ENCODE assay signal across 8 cellular contexts in the genomic region with DNA sequence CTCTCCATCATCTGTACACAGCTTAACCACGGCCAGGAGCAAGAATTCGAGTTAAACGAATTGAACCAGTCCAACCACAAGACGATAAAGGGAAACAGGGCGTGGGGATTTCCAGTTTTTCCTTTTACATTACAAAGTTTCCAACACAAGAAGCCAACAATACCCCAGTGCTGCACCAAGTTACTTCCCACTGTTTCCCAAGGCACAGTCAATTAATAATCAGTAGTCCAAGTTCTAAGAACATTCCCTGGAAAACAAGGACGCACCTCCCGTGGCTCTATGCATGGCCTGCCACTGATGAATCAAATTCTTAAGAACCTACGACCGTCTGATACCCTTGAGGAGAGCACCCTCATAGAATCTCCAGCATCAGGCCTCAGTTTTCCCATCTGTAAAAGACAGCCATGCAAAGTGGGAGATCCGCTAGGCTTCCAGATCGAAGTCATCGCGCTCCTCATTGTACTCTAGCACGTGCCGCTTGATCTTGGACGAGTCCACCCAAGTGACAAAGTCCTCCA. TPM values are rescaled to one million over a fixed set of nuclear protein-coding genes. Genes with fewer than 3 reads are reported as not detected.
DNase-seq lines count a peak whose midpoint lies in the region; ATAC-seq and TF ChIP-seq lines count a peak whose summit lies in the region.

No MANE protein-coding gene starts in this region.

- H3K4me2 ChIP-seq in MM.1S (ENCODE audit: low read depth, low read length) = peak overlapping the region; percentile 77

- H3K4me3 ChIP-seq in MM.1S (ENCODE audit: low read length) = peak overlapping the region; percentile 94

- peaks cover 29% of the 10 kb centered on the region for H3K79me2 ChIP-seq in MM.1S (ENCODE audit: low read length)

- peak overlapping the region; percentile 63 for H2AFZ ChIP-seq in MM.1S (ENCODE audit: low read length)

- peaks cover 12% of the 10 kb centered on the region for H3K36me3 Mint-ChIP-seq in natural killer cell treated with Interleukin-12 subunit alpha and Interleukin-12 subunit beta and Interleukin-15 and Interleukin-18, amount 100 ng/mL, for 72 hours

- peaks cover 9% of the 10 kb centered on the region; the same call in 1 of the 2 replicates for H3F3A ChIP-seq in MM.1S (ENCODE audit: insufficient read depth, low read length)

- peaks cover 29 to 31% of the 10 kb centered on the region in 2 donors for H3K4me1 Mint-ChIP-seq in natural killer cell treated with Interleukin-12 subunit alpha and Interleukin-12 subunit beta and Interleukin-15 and Interleukin-18, amount 100 ng/mL, for 72 hours (ENCODE audit: low read depth in 2 of 2)

- H3K9me3 ChIP-seq in MM.1S (replicated peaks; ENCODE audit: insufficient read depth, low read length) = no peaks in the 10 kb centered on the region

- peak overlapping the region; percentile 86 for H3K9ac ChIP-seq in MM.1S (ENCODE audit: low read length)

- DNase-seq in MM.1S = no peak
- peak; percentile 56 for DNase-seq in dermis blood vessel endothelial cell
- DNase-seq in natural killer cell treated with Interleukin-12 subunit alpha and Interleukin-12 subunit beta and Interleukin-15 and Interleukin-18, amount 100 ng/mL, for 72 hours (ENCODE audit: low spot score) = no peak
- DNase-seq in ureter (ENCODE audit: low spot score) = no peak
- DNase-seq in SW480 (ENCODE audit: low spot score) = no peak
- DNase-seq in NCI-H2029 (lab: John Stamatoyannopoulos, UW) = no peak

- peak overlapping the region; percentile 88 to 91 for H3K27ac Mint-ChIP-seq in natural killer cell treated with Interleukin-12 subunit alpha and Interleukin-12 subunit beta and Interleukin-15 and Interleukin-18, amount 100 ng/mL, for 72 hours

- TF ChIP-seq CTCF in C4-2B (conservative IDR thresholded peaks at IDR 0.05) (no peak), MM.1S (IDR thresholded peaks at IDR 0.05; ENCODE audit: low read length) (no peak)

- H3K36me3 ChIP-seq in MM.1S (replicated peaks; ENCODE audit: insufficient read depth, low read length) = no peaks in the 10 kb centered on the region

- peak overlapping the region; percentile 99 for H3K27ac ChIP-seq in C4-2B
- H3K27ac ChIP-seq in MM.1S (ENCODE audit: low read length) = peak overlapping the region; percentile 69; the same call in 1 of the 2 replicates

- H3K4me1 ChIP-seq in MM.1S (ENCODE audit: low read length) = no peaks in the 10 kb centered on the region

- H3K9me3 Mint-ChIP-seq in natural killer cell treated with Interleukin-12 subunit alpha and Interleukin-12 subunit beta and Interleukin-15 and Interleukin-18, amount 100 ng/mL, for 72 hours = no peaks in the 10 kb centered on the region

- peaks cover 2% of the 10 kb centered on the region; the same call in 1 of the 2 replicates for H3K27me3 ChIP-seq in MM.1S (replicated peaks; ENCODE audit: insufficient read depth, low read length)

- peak overlapping the region; percentile 97 for H3K4me3 Mint-ChIP-seq in natural killer cell treated with Interleukin-12 subunit alpha and Interleukin-12 subunit beta and Interleukin-15 and Interleukin-18, amount 100 ng/mL, for 72 hours

- H4K20me1 ChIP-seq in MM.1S (ENCODE audit: insufficient read depth, low read length) = no peaks in the 10 kb centered on the region

- H3K9me2 ChIP-seq in MM.1S (replicated peaks; ENCODE audit: insufficient read depth, low read length) = no peaks in the 10 kb centered on the region

- ATAC-seq in natural killer cell treated with Interleukin-12 subunit alpha and Interleukin-12 subunit beta and Interleukin-15 and Interleukin-18, amount 100 ng/mL, for 72 hours = no peak
- no peak for ATAC-seq in HG03565 (IDR thresholded peaks at IDR 0.05; ENCODE audit: unreplicated experiment)

- no peaks in the 10 kb centered on the region for H3K27me3 Mint-ChIP-seq in natural killer cell treated with Interleukin-12 subunit alpha and Interleukin-12 subunit beta and Interleukin-15 and Interleukin-18, amount 100 ng/mL, for 72 hours

RNA-seq across cellular contexts. Expression of gene IMP3, which starts 0.8 kb away (rescaled TPM):
- total RNA-seq in dermis blood vessel endothelial cell (81.7 and 138 TPM in 2 replicates), ureter (63.9 TPM)
- total RNA-seq in natural killer cell treated with Interleukin-12 subunit alpha and Interleukin-12 subunit beta and Interleukin-15 and Interleukin-18, amount 100 ng/mL, for 72 hours = 100 to 1,000 TPM in 1 of 2 donors, 10 to 100 TPM in 1; 76.2 to 111 TPM

RNA-seq across cellular contexts. Expression of gene SNX33, which starts 8.5 kb away (rescaled TPM):
- total RNA-seq in dermis blood vessel endothelial cell = 13.8 and 19.1 TPM in 2 replicates
- total RNA-seq in natural killer cell treated with Interleukin-12 subunit alpha and Interleukin-12 subunit beta and Interleukin-15 and Interleukin-18, amount 100 ng/mL, for 72 hours = 1 to 10 TPM; 2.6 to 3.3 TPM
- total RNA-seq in ureter = 34.2 TPM

RNA-seq across cellular contexts. Expression of gene SNUPN, which starts 13.7 kb away (rescaled TPM):
- total RNA-seq in dermis blood vessel endothelial cell (23.6 and 25.2 TPM in 2 replicates), ureter (20.8 TPM)
- total RNA-seq in natural killer cell treated with Interleukin-12 subunit alpha and Interleukin-12 subunit beta and Interleukin-15 and Interleukin-18, amount 100 ng/mL, for 72 hours = 10 to 100 TPM; 15.5 to 26.7 TPM
